8 cellular contexts compared by ENCODE assay signal in the genomic region with DNA sequence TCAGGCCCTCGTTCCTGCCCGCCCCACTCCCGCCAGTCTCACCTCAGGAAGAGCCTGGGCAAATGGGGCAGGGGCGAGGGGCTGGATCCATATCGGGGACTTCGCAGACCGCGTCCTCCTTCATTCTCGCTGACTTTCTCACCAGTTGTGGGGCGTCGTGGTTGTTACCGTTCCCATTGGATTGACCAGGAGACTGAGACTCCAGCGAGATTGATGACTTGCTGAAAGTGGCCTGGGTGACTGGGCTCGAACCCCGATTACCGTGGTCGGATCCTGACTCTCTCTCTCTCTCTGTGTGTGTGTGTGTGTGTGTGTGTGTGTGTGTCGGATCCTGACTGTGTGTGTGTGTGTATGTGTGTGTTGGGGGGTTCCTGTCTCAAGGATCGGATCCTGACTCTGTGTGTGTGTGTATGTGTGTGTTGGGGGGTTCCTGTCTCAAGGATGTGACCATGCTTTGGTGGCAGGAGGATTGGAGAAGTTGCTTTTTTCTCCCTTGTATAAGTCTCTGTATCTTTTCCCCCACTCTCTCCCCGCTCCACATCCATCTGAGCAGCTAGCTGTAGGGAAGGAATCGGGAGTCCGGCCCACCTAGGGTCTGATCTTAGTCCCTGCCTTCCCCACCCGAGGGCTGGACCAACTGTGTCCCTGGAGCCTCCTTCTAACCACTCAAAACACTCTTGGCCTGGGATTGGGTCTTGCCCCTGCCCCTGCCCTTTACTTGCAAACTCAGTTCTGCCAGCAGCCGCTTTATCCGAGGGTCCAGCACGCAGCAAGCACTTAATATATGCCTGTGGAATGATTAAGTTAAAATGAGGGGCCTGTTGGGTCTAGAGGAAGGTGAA. TPM values are rescaled to one million over a fixed set of nuclear protein-coding genes. Genes with fewer than 3 reads are reported as not detected.
DNase-seq lines count a peak whose midpoint lies in the region; ATAC-seq and TF ChIP-seq lines count a peak whose summit lies in the region.

No MANE protein-coding gene starts in this region.

- no peak for TF ChIP-seq EP300 in suprapubic skin (IDR thresholded peaks at IDR 0.05)

- no peaks in the 10 kb centered on the region for H3K36me3 ChIP-seq in suprapubic skin

- H3K27me3 Mint-ChIP-seq in brain = peaks cover 2% of the 10 kb centered on the region

- no peak for TF ChIP-seq POLR2A in suprapubic skin (IDR thresholded peaks at IDR 0.05)

- H3K27ac Mint-ChIP-seq in brain = peak overlapping the region; percentile 50 to 95 (median 86)

- H3K4me3 ChIP-seq in GM12864 (ENCODE audit: low read depth, low read length) = peak overlapping the region; percentile 79
- peak overlapping the region; percentile 82 for H3K4me3 ChIP-seq in suprapubic skin

- DNase-seq in GM12864 (ENCODE audit: low read depth) = no peak
- peak; percentile 28 for DNase-seq in MV-4-11 (lab: John Stamatoyannopoulos, UW)
- DNase-seq in suprapubic skin (ENCODE audit: low spot score in 2 of 2) = no peak
- DNase-seq in GM10266 (ENCODE audit: extremely low spot score) = no peak

- no peaks in the 10 kb centered on the region for H3K36me3 Mint-ChIP-seq in brain

- TF ChIP-seq CTCF in GM12864 (IDR thresholded peaks at IDR 0.05; ENCODE audit: low read depth, low read length, missing control alignments) = no peak
- TF ChIP-seq CTCF in brain (conservative IDR thresholded peaks at IDR 0.05) = no peak
- TF ChIP-seq CTCF in suprapubic skin (IDR thresholded peaks at IDR 0.05) = no peak
- no peak for TF ChIP-seq CTCF in GM10266 (IDR thresholded peaks at IDR 0.05; ENCODE audit: control insufficient read depth, insufficient read depth, low read depth, missing control alignments)

- H3K27ac ChIP-seq in layer of hippocampus (ENCODE audit: low read depth, low read length) (peak overlapping the region; percentile 92), suprapubic skin (peak overlapping the region; percentile 80)

- no peak for ATAC-seq in GM18907 (IDR thresholded peaks at IDR 0.05; ENCODE audit: unreplicated experiment)
- no peak for ATAC-seq in HG02798 (IDR thresholded peaks at IDR 0.05; ENCODE audit: poor library complexity, unreplicated experiment)

- no peaks in the 10 kb centered on the region for H3K27me3 ChIP-seq in layer of hippocampus (ENCODE audit: control insufficient read depth, insufficient read depth, low read length)
- no peaks in the 10 kb centered on the region for H3K27me3 ChIP-seq in suprapubic skin

- peak overlapping the region; percentile 91 to 97 (median 93) for H3K4me3 Mint-ChIP-seq in brain

- H3K9me3 Mint-ChIP-seq in brain = peaks cover 0 to 2% (median 0%) of the 10 kb centered on the region in 5 experiments

- no peaks in the 10 kb centered on the region for H3K9me3 ChIP-seq in suprapubic skin

- WGBS in suprapubic skin = 7% methylated on average over 11 of the region's 26 CpGs

- H3K4me1 Mint-ChIP-seq in brain = peaks cover 55% of the 10 kb centered on the region

- H3K4me1 ChIP-seq in suprapubic skin = peaks cover 51% of the 10 kb centered on the region

RNA-seq across cellular contexts. Expression of a gene that starts 0.6 kb away (rescaled TPM):
- 11.3 TPM for polyA plus RNA-seq in brain (ENCODE audit: insufficient read depth, low read depth, low replicate concordance)
- total RNA-seq in suprapubic skin = 10 to 100 TPM in 1 of 4 donors, 1 to 10 TPM in 3; 6.7 to 13.8 (median 8.0) TPM

RNA-seq across cellular contexts. Expression of a gene that starts 16.9 kb away (rescaled TPM):
- polyA plus RNA-seq in brain (ENCODE audit: insufficient read depth, low read depth, low replicate concordance) = 3.4 TPM
- total RNA-seq in suprapubic skin = 1 to 10 TPM in 3 of 4 donors, under 1 TPM in 1; 0.42 to 5.9 (median 1.5) TPM
